In genomic region chr3:137202941-137203340, GRCh38 we compare ENCODE assay signal across 15 cellular contexts.
"Had no signal": no experiment of that assay in that cellular context is flagged by ENCODE, and none has a peak within 500 bp of the region (broad histone marks: within the 10 kb centered on the region; RNA-seq: fewer than 3 reads in every experiment).

No MANE protein-coding gene starts in this region.

- H3K9me3 ChIP-seq: heart right ventricle, mucosa of descending colon, neutrophil, sigmoid colon, stomach had no signal

- H3K27ac ChIP-seq: heart right ventricle, neutrophil, sigmoid colon, skin epidermis, stomach had no signal

- ATAC-seq: esophagus mucosa; mucosa of descending colon; naive thymus-derived CD8-positive, alpha-beta T cell had no signal

- H3K36me3 ChIP-seq: heart right ventricle, neutrophil, sigmoid colon, stomach had no signal

- H3K4me3 ChIP-seq: heart right ventricle, mucosa of descending colon, sigmoid colon, skin epidermis, stomach had no signal

- DNase-seq: effector memory CD4-positive, alpha-beta T cell; immature natural killer cell; mammary epithelial cell; mucosa of descending colon; naive thymus-derived CD8-positive, alpha-beta T cell; posterior cingulate gyrus; sigmoid colon; stimulated activated CD4-positive, alpha-beta T cell treated with anti-CD3 and anti-CD28 coated beads, Interleukin-12 subunit alpha, Interleukin-12 subunit beta, amount 100 ng/mL, for 4 hours; stimulated activated naive CD4-positive, alpha-beta T cell; stomach; trophoblast cell had no signal

- H3K27me3 ChIP-seq: heart right ventricle, neutrophil, sigmoid colon, stomach had no signal
